ENCODE assay signal across 10 cellular contexts in genomic region chr14:35390577-35391387, GRCh38. TPM values are rescaled to one million over a fixed set of nuclear protein-coding genes. Genes with fewer than 3 reads are reported as not detected.
DNase-seq lines count a peak whose midpoint lies in the region; ATAC-seq and TF ChIP-seq lines count a peak whose summit lies in the region.
"Had no signal": no experiment of that assay in that cellular context is flagged by ENCODE, and none has a peak within 500 bp of the region (broad histone marks: within the 10 kb centered on the region; RNA-seq: fewer than 3 reads in every experiment).

No MANE protein-coding gene starts in this region.

- H3K27ac ChIP-seq in endodermal cell (ENCODE audit: low read depth, low read length): no peak overlapping the region
- H3K27ac ChIP-seq in ascending aorta: no peak overlapping the region
- H3K27ac ChIP-seq: VCaP had no signal

- CTCF ChIA-PET in Caco-2 (lab: Charles Lee): no interaction called here

- ATAC-seq in GM18520 (IDR thresholded peaks at IDR 0.05; ENCODE audit: unreplicated experiment) (peak; percentile 86), HG03097 (IDR thresholded peaks at IDR 0.05; ENCODE audit: low FRiP score, unreplicated experiment) (no peak)

- H3K36me3 Mint-ChIP-seq in endodermal cell (ENCODE audit: low read depth) (no peaks in the 10 kb centered on the region), Caco-2 (ENCODE audit: insufficient read depth, unreplicated experiment) (no peaks in the 10 kb centered on the region)
- H3K36me3 Mint-ChIP-seq: memory B cell had no signal

- POLR2A ChIA-PET in Caco-2 (lab: Charles Lee): no interaction called here

- H3K4me3 ChIP-seq in BE2C (ENCODE audit: low read depth, low read length): no peak overlapping the region
- H3K4me3 ChIP-seq in endodermal cell (ENCODE audit: low read length): no peak overlapping the region
- H3K4me3 ChIP-seq in Caco-2 (ENCODE audit: low read depth, low read length): no peak overlapping the region
- no peak overlapping the region for H3K4me3 ChIP-seq in ascending aorta

- H3K36me3 ChIP-seq in BE2C (no peaks in the 10 kb centered on the region), endodermal cell (ENCODE audit: control insufficient read depth, insufficient read depth, low read length) (no peaks in the 10 kb centered on the region), Caco-2 (ENCODE audit: control insufficient read depth, insufficient read depth, low read length) (no peaks in the 10 kb centered on the region), ascending aorta (no peaks in the 10 kb centered on the region)

- H3K27me3 Mint-ChIP-seq in endodermal cell (ENCODE audit: insufficient read depth): no peaks in the 10 kb centered on the region
- no peaks in the 10 kb centered on the region for H3K27me3 Mint-ChIP-seq in Caco-2 (ENCODE audit: insufficient read depth, unreplicated experiment)
- H3K27me3 Mint-ChIP-seq: memory B cell had no signal

- DNase-seq in BE2C (peak; percentile 36), MV-4-11 (lab: John Stamatoyannopoulos, UW) (peak; percentile 94), endodermal cell (peak; percentile 55), AG08395 (ENCODE audit: low spot score) (no peak), Caco-2 (no peak), ascending aorta (ENCODE audit: low spot score in 2 of 2) (no peak)

- BruUV-seq in Caco-2 (replicated peaks; lab: Mats Ljungman, UMichigan): no TSS peak

- intact Hi-C loops in Caco-2 (cut with micrococcal nuclease; ENCODE audit: unreplicated experiment): no loop called here
- intact Hi-C loops in ascending aorta (cut with DNase I): no loop called here

- no peaks in the 10 kb centered on the region for H3K9me3 Mint-ChIP-seq in endodermal cell
- no peaks in the 10 kb centered on the region for H3K9me3 Mint-ChIP-seq in Caco-2 (ENCODE audit: unreplicated experiment)
- H3K9me3 Mint-ChIP-seq: memory B cell had no signal

- H3K4me1 ChIP-seq in BE2C: peaks cover 25% of the 10 kb centered on the region
- no peaks in the 10 kb centered on the region for H3K4me1 ChIP-seq in endodermal cell (ENCODE audit: control insufficient read depth, insufficient read depth, low read length)
- H3K4me1 ChIP-seq in Caco-2: no peaks in the 10 kb centered on the region
- H3K4me1 ChIP-seq in ascending aorta: peaks cover 4 to 5% of the 10 kb centered on the region in 2 donors

- H3K4me3 Mint-ChIP-seq in endodermal cell (no peak overlapping the region), Caco-2 (ENCODE audit: unreplicated experiment) (no peak overlapping the region)
- H3K4me3 Mint-ChIP-seq: memory B cell had no signal

- WGBS in endodermal cell (ENCODE audit: insufficient coverage in 1 of 2, insufficient read length in 1 of 2), 2 experiments: 75% methylated on average over 8 to 9 of the region's 9 CpGs

- no peaks in the 10 kb centered on the region for H3K9me3 ChIP-seq in BE2C
- no peaks in the 10 kb centered on the region for H3K9me3 ChIP-seq in endodermal cell (ENCODE audit: control insufficient read depth, low read length)
- H3K9me3 ChIP-seq in Caco-2: no peaks in the 10 kb centered on the region
- no peaks in the 10 kb centered on the region for H3K9me3 ChIP-seq in ascending aorta

- H3K4me1 Mint-ChIP-seq in endodermal cell: peaks cover 8% of the 10 kb centered on the region
- no peaks in the 10 kb centered on the region for H3K4me1 Mint-ChIP-seq in Caco-2 (ENCODE audit: low read depth, unreplicated experiment)
- H3K4me1 Mint-ChIP-seq: memory B cell had no signal

- H3K27ac Mint-ChIP-seq in endodermal cell: no peak overlapping the region
- no peak overlapping the region for H3K27ac Mint-ChIP-seq in Caco-2 (ENCODE audit: unreplicated experiment)
- H3K27ac Mint-ChIP-seq: memory B cell had no signal

- no peak for TF ChIP-seq CTCF in BE2C (IDR thresholded peaks at IDR 0.05; ENCODE audit: low read depth, low read length)
- no peak for TF ChIP-seq CTCF in endodermal cell (conservative IDR thresholded peaks at IDR 0.05)
- no peak for TF ChIP-seq CTCF in Caco-2 (IDR thresholded peaks at IDR 0.05; ENCODE audit: insufficient read depth in 1 of 2, low read depth in 1 of 2, low read length in 1 of 2, severe bottlenecking in 1 of 2, unreplicated experiment in 1 of 2)
- TF ChIP-seq CTCF in ascending aorta (IDR thresholded peaks at IDR 0.05): no peak

- H3K9ac ChIP-seq in endodermal cell (ENCODE audit: extremely low read depth, low read length, poor library complexity, severe bottlenecking): no peak overlapping the region

- H3K27me3 ChIP-seq in BE2C: no peaks in the 10 kb centered on the region
- H3K27me3 ChIP-seq in endodermal cell (ENCODE audit: control insufficient read depth, insufficient read depth, low read length, poor library complexity, severe bottlenecking): no peaks in the 10 kb centered on the region
- no peaks in the 10 kb centered on the region for H3K27me3 ChIP-seq in Caco-2 (replicated peaks; ENCODE audit: control insufficient read depth, insufficient read depth, low read length)
- no peaks in the 10 kb centered on the region for H3K27me3 ChIP-seq in ascending aorta

RNA-seq across cellular contexts. Expression of gene NFKBIA, which starts 13.8 kb away (rescaled TPM):
- 111 TPM for polyA plus RNA-seq in BE2C (2012; ENCODE audit: insufficient read depth, insufficient read length, low read depth)
- total RNA-seq in endodermal cell: 100 to 1,000 TPM; 148 to 188 TPM
- polyA plus RNA-seq in endodermal cell (2013, experiment 1 of 2): 64.2 TPM
- polyA plus RNA-seq in endodermal cell (2013, experiment 2 of 2): 72.6 TPM
- 33.4 and 39.9 TPM in 2 replicates for total RNA-seq in Caco-2 (2022)
- total RNA-seq in ascending aorta: 944 TPM

Comparison
In these comparisons a context has a peak if more than half of its experiments do, and no peak if none do; other contexts are left out.
1. DNase-seq: peak in BE2C (single experiment), MV-4-11 (single experiment) and endodermal cell (single experiment); none in AG08395 (single experiment), Caco-2 (0 of 2) and ascending aorta (0 of 2).